ENCODE assay signal across 22 cellular contexts in the genomic region with DNA sequence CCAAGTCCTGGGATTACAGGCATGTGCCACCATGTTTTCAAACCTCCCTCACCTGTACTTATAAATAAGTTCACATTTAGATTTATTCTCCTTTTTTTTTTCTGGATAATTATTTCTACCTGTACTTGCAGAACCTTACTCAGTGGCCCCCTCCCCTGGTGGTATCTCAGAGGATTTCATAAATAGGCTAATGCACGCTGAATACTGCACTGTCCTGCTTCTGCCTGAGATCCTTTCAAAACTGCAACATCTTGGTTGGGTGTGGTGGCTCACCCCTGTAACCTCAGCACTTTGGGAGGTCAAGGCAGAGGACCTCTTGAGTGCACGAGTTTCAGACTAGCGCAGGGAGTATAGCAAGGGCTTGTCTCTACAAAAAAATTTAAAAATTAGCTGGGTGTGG.
"Had no signal": no experiment of that assay in that cellular context is flagged by ENCODE, and none has a peak within 500 bp of the region (broad histone marks: within the 10 kb centered on the region; RNA-seq: fewer than 3 reads in every experiment).

No MANE protein-coding gene starts in this region.

- H3K9me3 ChIP-seq: gastroesophageal sphincter, heart right ventricle, left ventricle myocardium inferior, sigmoid colon, thyroid gland had no signal

- H3K27ac ChIP-seq: gastroesophageal sphincter, heart right ventricle, left ventricle myocardium inferior, parathyroid adenoma, sigmoid colon, thyroid gland, VCaP had no signal

- H2AFZ ChIP-seq: parathyroid adenoma had no signal

- ATAC-seq: gastroesophageal sphincter, heart right ventricle had no signal

- H3K79me2 ChIP-seq: parathyroid adenoma had no signal

- H3K27me3 ChIP-seq: sigmoid colon, thyroid gland had no signal

- H3K27ac Mint-ChIP-seq: activated naive CD8-positive, alpha-beta T cell treated with anti-CD3 and anti-CD28 coated beads, Interleukin-2, amount 10 ng/mL, durations not matched to agents 7 days and 5 days; immature natural killer cell had no signal

- FAIRE-seq: colon had no signal

- H3K36me3 ChIP-seq: gastroesophageal sphincter, heart right ventricle, left ventricle myocardium inferior, sigmoid colon, thyroid gland had no signal

- H3K36me3 Mint-ChIP-seq: activated naive CD8-positive, alpha-beta T cell treated with anti-CD3 and anti-CD28 coated beads, Interleukin-2, amount 10 ng/mL, durations not matched to agents 7 days and 5 days; immature natural killer cell had no signal

- H3K4me3 ChIP-seq: gastroesophageal sphincter, heart right ventricle, left ventricle myocardium inferior, sigmoid colon, thyroid gland had no signal

- H3K4me3 Mint-ChIP-seq: activated naive CD8-positive, alpha-beta T cell treated with anti-CD3 and anti-CD28 coated beads, Interleukin-2, amount 10 ng/mL, durations not matched to agents 7 days and 5 days; immature natural killer cell; nephron had no signal

- H3K9ac ChIP-seq: parathyroid adenoma had no signal

- DNase-seq: activated CD4-positive, alpha-beta T cell treated with anti-CD3 and anti-CD28 coated beads for 1 hour; activated CD4-positive, alpha-beta T cell treated with anti-CD3 and anti-CD28 coated beads, Interleukin-2, amount 50 U/mL, for 4 hours; activated naive CD4-positive, alpha-beta T cell; activated naive CD8-positive, alpha-beta T cell treated with anti-CD3 and anti-CD28 coated beads, Interleukin-2, amount 10 ng/mL, durations not matched to agents 7 days and 5 days; amygdala; caudate nucleus; heart right ventricle; immature natural killer cell; kidney glomerular epithelial cell; left ventricle myocardium inferior; mammary epithelial cell; midbrain; sigmoid colon; stimulated activated CD4-positive, alpha-beta T cell treated with anti-CD3 and anti-CD28 coated beads, Interleukin-4, amount 100 ng/mL, for 4 hours; stimulated activated naive CD4-positive, alpha-beta T cell; T-helper 2 cell; thyroid gland had no signal

- H3K9me3 Mint-ChIP-seq: activated naive CD8-positive, alpha-beta T cell treated with anti-CD3 and anti-CD28 coated beads, Interleukin-2, amount 10 ng/mL, durations not matched to agents 7 days and 5 days; immature natural killer cell; nephron had no signal
